1 cellular context compared by ENCODE assay signal in genomic region chr1:209434066-209434465, GRCh38.
TF ChIP-seq lines count a peak whose summit lies in the region.

No MANE protein-coding gene starts in this region.

TF ChIP-seq in WTC11, 78 proteins besides CTCF, POLR2A, EP300 and RAD21 (continued from another document):
- TF ChIP-seq ERG (CRISPR knock-in tag; IDR thresholded peaks at IDR 0.05) (no peak), SMAD4 (CRISPR knock-in tag; IDR thresholded peaks at IDR 0.05) (no peak)
